Comparison of ENCODE assay signal across 8 cellular contexts in the genomic region with DNA sequence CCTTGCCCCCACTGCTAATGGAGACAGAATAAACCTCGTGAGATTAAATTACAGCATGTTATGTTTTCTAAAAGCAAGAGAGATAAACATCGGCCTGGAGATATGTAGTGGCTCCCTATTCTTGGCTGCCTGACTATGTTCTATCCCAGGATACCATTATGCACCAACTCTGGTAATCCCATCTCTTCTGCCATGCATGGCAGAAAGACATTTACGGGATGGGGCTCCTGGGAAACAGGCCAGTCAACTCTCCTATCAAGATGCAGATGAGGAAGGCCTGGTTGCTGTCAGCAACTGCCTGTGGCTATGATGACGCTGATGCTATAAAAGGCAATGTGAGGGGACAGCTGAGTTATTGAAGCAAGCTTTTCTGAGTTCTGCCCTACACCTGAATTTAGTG.
"Had no signal": no experiment of that assay in that cellular context is flagged by ENCODE, and none has a peak within 500 bp of the region (broad histone marks: within the 10 kb centered on the region; RNA-seq: fewer than 3 reads in every experiment).

No MANE protein-coding gene starts in this region.

- FAIRE-seq: HepG2 had no signal

- H3K9me3 ChIP-seq: HAP-1 had no signal

- H3K27ac ChIP-seq: HL-60 had no signal

- H3K36me3 ChIP-seq: HAP-1 had no signal

- H3K4me1 ChIP-seq: HAP-1 had no signal

- H2AFZ ChIP-seq: GM23338 had no signal

- DNase-seq: H7, HFFc6, KBM-7 had no signal

- H3K4me2 ChIP-seq: GM23338 had no signal

- H3K4me3 ChIP-seq: GM23338, HAP-1 had no signal

- ATAC-seq: GM23338, HCT116, HepG2 had no signal
